4 cellular contexts compared by ENCODE assay signal in genomic region chr11:79720115-79720514, GRCh38.
"Had no signal": no experiment of that assay in that cellular context is flagged by ENCODE, and none has a peak within 500 bp of the region (broad histone marks: within the 10 kb centered on the region; RNA-seq: fewer than 3 reads in every experiment).

No MANE protein-coding gene starts in this region.

- ATAC-seq: GM23338 had no signal

- DNase-seq: H9, HCEC 1CT, IMR-90 had no signal

- H3K4me3 ChIP-seq: GM23338 had no signal
